ENCODE assay signal across 25 cellular contexts in the genomic region with DNA sequence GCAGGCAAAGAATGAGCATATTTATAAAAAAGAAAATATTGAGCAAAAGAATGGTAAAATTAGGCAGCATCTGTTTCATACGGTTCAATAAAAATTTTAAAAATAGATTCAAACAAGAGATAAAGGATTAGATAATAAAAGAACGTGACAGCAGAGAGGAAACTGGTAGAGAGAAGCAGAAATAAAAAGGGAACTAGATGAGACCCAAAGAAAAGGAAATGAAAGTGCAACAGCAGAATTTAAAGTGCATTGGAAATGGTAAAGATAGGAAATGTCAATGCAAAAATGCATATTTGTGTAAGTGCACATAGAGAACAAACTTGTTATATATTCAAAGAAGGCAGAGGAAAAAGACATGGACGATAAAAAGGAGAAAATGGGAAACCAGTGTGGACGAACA.
A peak's percentile ranks its signal among the peaks of the same experiment; 100 is the strongest.
DNase-seq lines count a peak whose midpoint lies in the region; ATAC-seq and TF ChIP-seq lines count a peak whose summit lies in the region.
"Had no signal": no experiment of that assay in that cellular context is flagged by ENCODE, and none has a peak within 500 bp of the region (broad histone marks: within the 10 kb centered on the region; RNA-seq: fewer than 3 reads in every experiment).

No MANE protein-coding gene starts in this region.

- peaks cover 0 to 66% (median 18%) of the 10 kb centered on the region in 6 donors for H3K4me1 ChIP-seq in spleen
- H3K4me1 ChIP-seq: sigmoid colon, transverse colon had no signal

- intact Hi-C loops in spleen (cut with DNase I; ENCODE audit: low total_unique reads) = no loop called here

- no peak for TF ChIP-seq CTCF in spleen (IDR thresholded peaks at IDR 0.05 in 8 of 11, conservative IDR thresholded peaks at IDR 0.05 in 3 of 11)

- DNase-seq in MV-4-11 (lab: John Stamatoyannopoulos, UW) (peak; percentile 92), T-helper 17 cell (no peak), spleen (no peak), NCI-H748 (lab: John Stamatoyannopoulos, UW; ENCODE audit: unreplicated experiment) (no peak), GOT3 (lab: John Stamatoyannopoulos, UW) (no peak)
- DNase-seq: activated CD4-positive, alpha-beta T cell treated with anti-CD3 and anti-CD28 coated beads, Interleukin-2, amount 10 ng/mL, durations not matched to agents 7 days and 5 days; activated CD8-positive, alpha-beta memory T cell treated with anti-CD3 and anti-CD28 coated beads, Interleukin-2, amount 50 U/mL, for 4 hours; amniotic stem cell; Caco-2; caudate nucleus; mammary epithelial cell; naive thymus-derived CD4-positive, alpha-beta T cell; NCI-H1417 treated with DMSO at 0.1 percent for 48 hours; NCI-H524 treated with DMSO at 0.1 percent for 48 hours; ovary; sigmoid colon; stimulated activated CD4-positive, alpha-beta T cell treated with anti-CD3 and anti-CD28 coated beads, Interleukin-1b, Interleukin-23, amount 100 ng/mL, for 48 hours; stimulated activated naive CD8-positive, alpha-beta T cell treated with anti-CD3 and anti-CD28 coated beads, Interleukin-15, Interleukin-2, amounts not matched to agents 100 U/mL and 50 U/mL, for 24 hours; transverse colon had no signal

- WGBS in spleen, 5 donors = 33 to 39% (median 36%) methylated on average over 4 of the region's 4 CpGs

- peak overlapping the region; percentile 81 for H3K27ac Mint-ChIP-seq in T-helper 17 cell
- H3K27ac Mint-ChIP-seq: activated CD4-positive, alpha-beta T cell treated with anti-CD3 and anti-CD28 coated beads, Interleukin-2, amount 10 ng/mL, durations not matched to agents 7 days and 5 days; naive thymus-derived CD4-positive, alpha-beta T cell had no signal

- ATAC-seq in GM18517 (IDR thresholded peaks at IDR 0.05; ENCODE audit: unreplicated experiment) (peak; percentile 70), T-helper 17 cell (no peak), GM18511 (IDR thresholded peaks at IDR 0.05; ENCODE audit: unreplicated experiment) (no peak), GM21526 (IDR thresholded peaks at IDR 0.05; ENCODE audit: low FRiP score, unreplicated experiment) (no peak)
- ATAC-seq: K562; naive thymus-derived CD4-positive, alpha-beta T cell; Panc1; stimulated activated naive CD8-positive, alpha-beta T cell treated with anti-CD3 and anti-CD28 coated beads, Interleukin-15, Interleukin-2, amounts not matched to agents 100 U/mL and 50 U/mL, for 24 hours had no signal

- no peak for TF ChIP-seq POLR2A in spleen (IDR thresholded peaks at IDR 0.05)

- no peak overlapping the region for H3K4me3 ChIP-seq in spleen
- H3K4me3 ChIP-seq: K562, ovary, sigmoid colon, SK-N-MC, transverse colon had no signal

- H3K9me3 ChIP-seq in T-helper 17 cell (ENCODE audit: control insufficient read depth, low read length, poor library complexity, severe bottlenecking) = no peaks in the 10 kb centered on the region
- H3K9me3 ChIP-seq in spleen = no peaks in the 10 kb centered on the region
- H3K9me3 ChIP-seq: Caco-2, ovary, sigmoid colon, transverse colon had no signal

- no peak overlapping the region for H3K4me3 Mint-ChIP-seq in T-helper 17 cell
- H3K4me3 Mint-ChIP-seq: activated CD4-positive, alpha-beta T cell treated with anti-CD3 and anti-CD28 coated beads, Interleukin-2, amount 10 ng/mL, durations not matched to agents 7 days and 5 days; naive thymus-derived CD4-positive, alpha-beta T cell had no signal

- peaks cover 0 to 26% (median 0%) of the 10 kb centered on the region in 6 donors for H3K36me3 ChIP-seq in spleen
- H3K36me3 ChIP-seq: ovary, sigmoid colon, transverse colon had no signal

- H3K27ac ChIP-seq in spleen = peak overlapping the region in 6 of 8 donors; percentile 22 to 77 (median 60)
- H3K27ac ChIP-seq: ovary, sigmoid colon, SK-N-MC, transverse colon had no signal

- H3K27me3 Mint-ChIP-seq in T-helper 17 cell = no peaks in the 10 kb centered on the region
- H3K27me3 Mint-ChIP-seq: activated CD4-positive, alpha-beta T cell treated with anti-CD3 and anti-CD28 coated beads, Interleukin-2, amount 10 ng/mL, durations not matched to agents 7 days and 5 days had no signal

- H3K36me3 Mint-ChIP-seq in T-helper 17 cell (ENCODE audit: low read depth) = peaks cover 8% of the 10 kb centered on the region

- H3K27me3 ChIP-seq in spleen (replicated peaks in 1 of 7) = no peaks in the 10 kb centered on the region
- H3K27me3 ChIP-seq: ovary, sigmoid colon, transverse colon had no signal

- H3K4me1 Mint-ChIP-seq in T-helper 17 cell = peaks cover 2% of the 10 kb centered on the region
